ENCODE assay signal across 14 cellular contexts in genomic region chr6:166595061-166595780, GRCh38. TPM values are rescaled to one million over a fixed set of nuclear protein-coding genes. Genes with fewer than 3 reads are reported as not detected.
DNase-seq lines count a peak whose midpoint lies in the region; ATAC-seq and TF ChIP-seq lines count a peak whose summit lies in the region.
"Had no signal": no experiment of that assay in that cellular context is flagged by ENCODE, and none has a peak within 500 bp of the region (broad histone marks: within the 10 kb centered on the region; RNA-seq: fewer than 3 reads in every experiment).

No MANE protein-coding gene starts in this region.

- intact Hi-C loops in left colon (cut with DNase I, micrococcal nuclease) = no loop called here

- H3K79me2 ChIP-seq in ACC112 (ENCODE audit: control insufficient read depth, insufficient read depth, low read length, unreplicated experiment) = peaks cover 78% of the 10 kb centered on the region

- no peak overlapping the region for H2AFZ ChIP-seq in ACC112 (ENCODE audit: low read length, unreplicated experiment)

- peaks cover 76% of the 10 kb centered on the region for H3K4me1 ChIP-seq in ACC112 (ENCODE audit: control insufficient read depth, insufficient read depth, low read length, unreplicated experiment)

- ATAC-seq in left colon = no peak
- ATAC-seq in GM18498 (IDR thresholded peaks at IDR 0.05; ENCODE audit: unreplicated experiment) = no peak

- H3K27ac ChIP-seq in ACC112 (ENCODE audit: low read depth, low read length) (peak overlapping the region; percentile 99), substantia nigra (ENCODE audit: low read depth, low read length, poor library complexity, severe bottlenecking) (no peak overlapping the region)

- TF ChIP-seq CTCF in cardiac fibroblast (IDR thresholded peaks at IDR 0.05; ENCODE audit: low read depth, low read length) (no peak), kidney epithelial cell (IDR thresholded peaks at IDR 0.05; ENCODE audit: insufficient read depth, low read length, poor library complexity, severe bottlenecking) (no peak)

- DNase-seq in HS-27A (ENCODE audit: low read depth) (peak; percentile 68), cardiac fibroblast (ENCODE audit: low read depth in 2 of 2) (peak; percentile 91 to 96), kidney epithelial cell (ENCODE audit: low read depth) (peak; percentile 69), left colon (no peak), T-helper 9 cell (no peak), substantia nigra (lab: John Stamatoyannopoulos, UW) (no peak)
- DNase-seq: activated CD4-positive, alpha-beta T cell treated with anti-CD3 and anti-CD28 coated beads for 1 hour; activated effector memory CD4-positive, alpha-beta T cell treated with Interleukin-2 at 50 U/mL for 16 hours; DMS79; NCI-H2029; occipital lobe had no signal

- peak overlapping the region; percentile 24; the same call in 1 of the 2 replicates for H3K4me3 ChIP-seq in ACC112 (ENCODE audit: low read depth, low read length)
- H3K4me3 ChIP-seq in cardiac fibroblast (replicated peaks in 1 of 2; ENCODE audit: low read depth in 2 of 2, low read length in 2 of 2) = no peak overlapping the region
- no peak overlapping the region for H3K4me3 ChIP-seq in kidney epithelial cell (ENCODE audit: low read depth, low read length)
- H3K4me3 ChIP-seq: lung had no signal

- H3K27me3 ChIP-seq in ACC112 (ENCODE audit: insufficient read depth, low read length) (no peaks in the 10 kb centered on the region), kidney epithelial cell (ENCODE audit: control insufficient read depth, insufficient read depth, low read length) (no peaks in the 10 kb centered on the region)

- H3K36me3 ChIP-seq in ACC112 (ENCODE audit: insufficient read depth, low read length) = peaks cover 3% of the 10 kb centered on the region; the same call in 1 of the 2 replicates
- H3K36me3 ChIP-seq in kidney epithelial cell (ENCODE audit: control insufficient read depth, insufficient read depth, low read length) = no peaks in the 10 kb centered on the region

RNA-seq across cellular contexts. Expression of gene RAMACL, which starts 8.7 kb away (rescaled TPM):
- 0.21 and 0.88 TPM in 2 replicates for total RNA-seq in kidney epithelial cell
- total RNA-seq in left colon = 1 to 10 TPM in 1 of 2 donors, under 1 TPM in 1; 0.81 to 1.1 TPM

RNA-seq across cellular contexts. Expression of gene RPS6KA2, which starts 31.8 kb away (rescaled TPM):
- total RNA-seq in kidney epithelial cell = 45.4 and 51.9 TPM in 2 replicates
- 10 to 100 TPM; 11.5 to 13.3 TPM for total RNA-seq in left colon

Comparison
In these comparisons a context has a peak if more than half of its experiments do, and no peak if none do; other contexts are left out.
1. DNase-seq: peak in HS-27A (single experiment), cardiac fibroblast (2 of 2) and kidney epithelial cell (single experiment); none in left colon (0 of 2), T-helper 9 cell (single experiment) and substantia nigra (0 of 49).